In genomic region chr3:2967851-2968250, GRCh38 we compare ENCODE assay signal across 23 cellular contexts.
"Had no signal": no experiment of that assay in that cellular context is flagged by ENCODE, and none has a peak within 500 bp of the region (broad histone marks: within the 10 kb centered on the region; RNA-seq: fewer than 3 reads in every experiment).

No MANE protein-coding gene starts in this region.

- DNase-seq: activated CD4-positive, alpha-beta T cell treated with anti-CD3 and anti-CD28 coated beads for 1 hour; activated CD4-positive, alpha-beta T cell treated with anti-CD3 and anti-CD28 coated beads, Interleukin-2, amount 50 U/mL, for 4 hours; amniotic stem cell; effector memory CD4-positive, alpha-beta T cell; left ventricle myocardium superior; natural killer cell; retina; stimulated activated CD4-positive, alpha-beta T cell treated with anti-CD3 and anti-CD28 coated beads, Interleukin-12 subunit alpha, Interleukin-12 subunit beta, amount 100 ng/mL, for 4 hours; stimulated activated CD4-positive, alpha-beta T cell treated with anti-CD3 and anti-CD28 coated beads, Interleukin-1b, Interleukin-23, amount 100 ng/mL, for 48 hours; stimulated activated CD8-positive, alpha-beta memory T cell treated with anti-CD3 and anti-CD28 coated beads, Interleukin-4, amount 100 ng/mL, for 48 hours; stimulated activated naive CD8-positive, alpha-beta T cell treated with anti-CD3 and anti-CD28 coated beads, Interleukin-15, Interleukin-2, amounts not matched to agents 100 U/mL and 50 U/mL, for 24 hours; substantia nigra; T-cell; T-helper 9 cell; transverse colon; WERI-Rb-1 had no signal

- H3K27ac ChIP-seq: cardiac muscle cell, esophagus muscularis mucosa, neutrophil, transverse colon, vagina, WERI-Rb-1 had no signal

- H3K4me3 Mint-ChIP-seq: activated naive CD8-positive, alpha-beta T cell; dendritic cell treated with granulocyte-macrophage colony-stimulating factor and Interleukin-4, amounts not matched to agents 40 ng/mL and 50 ng/mL, for 4 days; memory B cell; natural killer cell; T-cell had no signal

- H3K36me3 ChIP-seq: cardiac muscle cell, esophagus muscularis mucosa, neutrophil, transverse colon, vagina, WERI-Rb-1 had no signal

- H3K36me3 Mint-ChIP-seq: activated naive CD8-positive, alpha-beta T cell; memory B cell; natural killer cell; T-cell had no signal

- H3K4me1 Mint-ChIP-seq: natural killer cell, T-cell had no signal

- H3K9me3 ChIP-seq: esophagus muscularis mucosa, neutrophil, transverse colon, vagina had no signal

- H3K27ac Mint-ChIP-seq: activated naive CD8-positive, alpha-beta T cell; dendritic cell treated with granulocyte-macrophage colony-stimulating factor and Interleukin-4, amounts not matched to agents 40 ng/mL and 50 ng/mL, for 4 days; memory B cell; natural killer cell; T-cell had no signal

- H3K9me3 Mint-ChIP-seq: dendritic cell treated with granulocyte-macrophage colony-stimulating factor and Interleukin-4, amounts not matched to agents 40 ng/mL and 50 ng/mL, for 4 days; memory B cell; natural killer cell; T-cell had no signal

- H3K4me1 ChIP-seq: esophagus muscularis mucosa, transverse colon, vagina had no signal

- H3K27me3 ChIP-seq: cardiac muscle cell, esophagus muscularis mucosa, neutrophil, transverse colon, vagina had no signal

- H3K27me3 Mint-ChIP-seq: dendritic cell treated with granulocyte-macrophage colony-stimulating factor and Interleukin-4, amounts not matched to agents 40 ng/mL and 50 ng/mL, for 4 days had no signal

- H3K4me3 ChIP-seq: cardiac muscle cell, esophagus muscularis mucosa, transverse colon, vagina had no signal

- ATAC-seq: left ventricle myocardium superior; natural killer cell; stimulated activated naive CD8-positive, alpha-beta T cell treated with anti-CD3 and anti-CD28 coated beads, Interleukin-15, Interleukin-2, amounts not matched to agents 100 U/mL and 50 U/mL, for 24 hours; T-cell had no signal
